In the genomic region with DNA sequence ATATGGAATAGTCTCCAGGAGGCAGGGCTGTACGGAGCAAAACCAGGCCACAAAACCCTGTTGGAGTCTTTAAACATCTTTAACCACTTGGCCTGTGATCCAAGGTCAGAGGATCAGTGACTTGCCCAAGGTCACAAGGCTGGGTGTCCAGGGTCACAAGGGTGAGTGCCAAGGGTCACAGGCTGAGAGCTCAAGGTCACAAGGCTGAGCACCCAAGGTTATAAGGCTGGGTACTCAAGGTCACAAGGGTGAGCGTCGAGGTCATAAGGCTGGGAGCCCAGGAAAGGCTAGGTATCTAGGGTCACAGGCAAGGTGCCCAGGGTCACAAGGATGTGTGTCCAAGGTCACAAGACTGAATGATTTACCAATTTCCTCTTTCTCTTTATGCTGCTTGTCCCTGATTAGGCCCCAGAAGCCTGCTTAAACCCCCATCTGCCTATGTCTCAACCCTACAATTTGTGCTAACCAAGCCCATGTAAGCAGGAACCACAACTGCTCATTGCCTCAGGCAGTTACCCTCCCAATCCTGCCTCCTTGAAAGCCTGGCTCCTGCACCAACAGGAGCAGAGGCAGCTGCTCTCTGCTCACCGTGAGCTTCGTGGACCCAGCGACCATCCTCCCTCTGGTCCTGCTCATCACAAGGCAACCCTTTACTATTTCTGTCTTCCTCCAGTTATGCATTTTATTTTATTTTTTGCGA, we compare ENCODE assay signal across 21 cellular contexts. TPM values are rescaled to one million over a fixed set of nuclear protein-coding genes. Genes with fewer than 3 reads are reported as not detected.
DNase-seq lines count a peak whose midpoint lies in the region; ATAC-seq, FAIRE-seq and TF ChIP-seq lines count a peak whose summit lies in the region.
"Had no signal": no experiment of that assay in that cellular context is flagged by ENCODE, and none has a peak within 500 bp of the region (broad histone marks: within the 10 kb centered on the region; RNA-seq: fewer than 3 reads in every experiment).

No MANE protein-coding gene starts in this region.

- no peaks in the 10 kb centered on the region for H4K20me1 ChIP-seq in Karpas-422 (ENCODE audit: insufficient read depth, low read depth, low read length)
- H4K20me1 ChIP-seq in hepatocyte (ENCODE audit: insufficient read depth, poor library complexity, severe bottlenecking): no peaks in the 10 kb centered on the region

- H3K9me3 ChIP-seq in Karpas-422 (ENCODE audit: low read length) (no peaks in the 10 kb centered on the region), RWPE2 (ENCODE audit: severe bottlenecking) (peaks cover 3% of the 10 kb centered on the region), right lobe of liver (no peaks in the 10 kb centered on the region), hepatocyte (ENCODE audit: low read depth) (peaks cover 6% of the 10 kb centered on the region)

- H3K27me3 Mint-ChIP-seq in stimulated activated naive B cell treated with anti-CD40 and anti-IgM and Interleukin-4, amounts not matched to agents 10 μg/mL and 1 μg/mL and 100 μg/mL, for 72 hours: no peaks in the 10 kb centered on the region
- H3K27me3 Mint-ChIP-seq: activated CD4-positive, alpha-beta T cell treated with anti-CD3 and anti-CD28 coated beads, Interleukin-2, amount 10 ng/mL, durations not matched to agents 24 days and 14 days had no signal

- H3K27me3 ChIP-seq in Karpas-422 (ENCODE audit: low read length) (no peaks in the 10 kb centered on the region), RWPE2 (ENCODE audit: insufficient read depth, poor library complexity, severe bottlenecking) (no peaks in the 10 kb centered on the region), right lobe of liver (no peaks in the 10 kb centered on the region), hepatocyte (no peaks in the 10 kb centered on the region)
- H3K27me3 ChIP-seq: foreskin keratinocyte had no signal

- H3K4me2 ChIP-seq in Karpas-422 (ENCODE audit: low read depth, low read length, poor library complexity, severe bottlenecking): no peak overlapping the region
- H3K4me2 ChIP-seq in hepatocyte: no peak overlapping the region
- H3K4me2 ChIP-seq: smooth muscle cell had no signal

- intact Hi-C loops in right lobe of liver (cut with DNase I): no loop called here

- H3K9me2 ChIP-seq in Karpas-422 (replicated peaks; ENCODE audit: insufficient read depth, low read length) (no peaks in the 10 kb centered on the region), hepatocyte (replicated peaks; ENCODE audit: insufficient read depth) (no peaks in the 10 kb centered on the region)

- no peak for TF ChIP-seq POLR2A in right lobe of liver (IDR thresholded peaks at IDR 0.05)

- no peak for FAIRE-seq in urothelium cell line (lab: Jason Lieb, UNC)

- H3K27ac ChIP-seq in Karpas-422 (ENCODE audit: low read length): peak overlapping the region; percentile 39; the same call in 1 of the 2 replicates
- H3K27ac ChIP-seq in RWPE2 (ENCODE audit: poor library complexity, severe bottlenecking): peak overlapping the region; percentile 94
- H3K27ac ChIP-seq in right lobe of liver: peak overlapping the region in 1 of 3 donors; percentile 90
- H3K27ac ChIP-seq in substantia nigra (ENCODE audit: low read depth, low read length, poor library complexity, severe bottlenecking): no peak overlapping the region
- H3K27ac ChIP-seq in hepatocyte: no peak overlapping the region
- H3K27ac ChIP-seq: foreskin keratinocyte had no signal

- peaks cover 55% of the 10 kb centered on the region for H3K79me2 ChIP-seq in Karpas-422 (ENCODE audit: low read length)
- no peaks in the 10 kb centered on the region for H3K79me2 ChIP-seq in hepatocyte

- WGBS in right lobe of liver (ENCODE audit: insufficient coverage, low coverage, low lambda C conversion rate, missing lambda C conversion rate): 95% methylated on average over 4 of the region's 7 CpGs
- 93% methylated on average over 7 of the region's 7 CpGs for whole genome bisulfite sequencing in hepatocyte (ENCODE audit: low lambda C conversion rate, missing lambda C conversion rate)

- peaks cover 27 to 57% of the 10 kb centered on the region in 2 donors for H3K36me3 Mint-ChIP-seq in stimulated activated naive B cell treated with anti-CD40 and anti-IgM and Interleukin-4, amounts not matched to agents 10 μg/mL and 1 μg/mL and 100 μg/mL, for 72 hours

- H3K9me3 Mint-ChIP-seq in stimulated activated naive B cell treated with anti-CD40 and anti-IgM and Interleukin-4, amounts not matched to agents 10 μg/mL and 1 μg/mL and 100 μg/mL, for 72 hours: peaks cover 5 to 7% of the 10 kb centered on the region in 2 donors
- H3K9me3 Mint-ChIP-seq: effector memory CD8-positive, alpha-beta T cell; T-helper 2 cell treated with Interferon-gamma antibody and Interleukin-4, amounts not matched to agents 5 μg/mL and 100 μg/mL, for 36 hours had no signal

- DNase-seq in AG20443 (ENCODE audit: low spot score) (peak; percentile 51), Karpas-422 (no peak), RWPE2 (ENCODE audit: low spot score) (no peak), right lobe of liver (peak in 1 of 3 donors; percentile 24), urothelium cell line (ENCODE audit: low spot score) (no peak), substantia nigra (lab: John Stamatoyannopoulos, UW) (no peak), hepatocyte (ENCODE audit: low spot score) (no peak)
- no peak for DNase-seq in stimulated activated naive B cell treated with anti-CD40 and anti-IgM and Interleukin-4, amounts not matched to agents 10 μg/mL and 1 μg/mL and 100 μg/mL, for 72 hours
- DNase-seq: activated CD4-positive, alpha-beta T cell treated with anti-CD3 and anti-CD28 coated beads, Interleukin-2, amount 10 ng/mL, durations not matched to agents 24 days and 14 days; activated T-cell treated with anti-CD3 and anti-CD28 coated beads, Interleukin-2, amount 50 U/mL, for 4 hours; DMS153; effector memory CD8-positive, alpha-beta T cell; MM.1S; NCI-H510A; occipital lobe; stimulated activated naive CD8-positive, alpha-beta T cell treated with anti-CD3 and anti-CD28 coated beads, Interleukin-15, amount 100 ng/mL, for 72 hours had no signal

- H3K4me1 Mint-ChIP-seq in stimulated activated naive B cell treated with anti-CD40 and anti-IgM and Interleukin-4, amounts not matched to agents 10 μg/mL and 1 μg/mL and 100 μg/mL, for 72 hours: peaks cover 26 to 36% of the 10 kb centered on the region in 2 donors

- no peak for ATAC-seq in RWPE2 (ENCODE audit: low read depth)
- ATAC-seq in right lobe of liver: peak in 3 of 4 donors; percentile 3 to 16 (median 15)
- ATAC-seq in stimulated activated naive B cell treated with anti-CD40 and anti-IgM and Interleukin-4, amounts not matched to agents 10 μg/mL and 1 μg/mL and 100 μg/mL, for 72 hours (replicated peaks): no peak
- ATAC-seq: activated T-cell treated with anti-CD3 and anti-CD28 coated beads, Interleukin-2, amount 50 U/mL, for 4 hours; effector memory CD8-positive, alpha-beta T cell; foreskin keratinocyte; HCT116; stimulated activated naive CD8-positive, alpha-beta T cell treated with anti-CD3 and anti-CD28 coated beads, Interleukin-15, amount 100 ng/mL, for 72 hours had no signal

- H3K9ac ChIP-seq in Karpas-422 (ENCODE audit: low read length): no peak overlapping the region

- H2AFZ ChIP-seq in Karpas-422 (ENCODE audit: low read length) (no peak overlapping the region), hepatocyte (no peak overlapping the region)

- no peak overlapping the region for H3K4me3 Mint-ChIP-seq in stimulated activated naive B cell treated with anti-CD40 and anti-IgM and Interleukin-4, amounts not matched to agents 10 μg/mL and 1 μg/mL and 100 μg/mL, for 72 hours
- H3K4me3 Mint-ChIP-seq: activated CD4-positive, alpha-beta T cell treated with anti-CD3 and anti-CD28 coated beads, Interleukin-2, amount 10 ng/mL, durations not matched to agents 24 days and 14 days; activated T-cell treated with anti-CD3 and anti-CD28 coated beads, Interleukin-2, amount 50 U/mL, for 4 hours; effector memory CD8-positive, alpha-beta T cell; memory B cell; stimulated activated naive CD8-positive, alpha-beta T cell treated with anti-CD3 and anti-CD28 coated beads, Interleukin-15, amount 100 ng/mL, for 72 hours; T-helper 2 cell treated with Interferon-gamma antibody and Interleukin-4, amounts not matched to agents 5 μg/mL and 100 μg/mL, for 36 hours had no signal

- no peak for TF ChIP-seq CTCF in RWPE2 (IDR thresholded peaks at IDR 0.05; ENCODE audit: poor library complexity, severe bottlenecking)
- no peak for TF ChIP-seq CTCF in right lobe of liver (IDR thresholded peaks at IDR 0.05)
- TF ChIP-seq CTCF in hepatocyte (IDR thresholded peaks at IDR 0.05; ENCODE audit: poor library complexity): no peak

- H3K4me3 ChIP-seq in Karpas-422 (ENCODE audit: low read length) (no peak overlapping the region), RWPE2 (ENCODE audit: severe bottlenecking) (no peak overlapping the region), right lobe of liver (no peak overlapping the region), hepatocyte (no peak overlapping the region)
- H3K4me3 ChIP-seq: smooth muscle cell had no signal

- H3K4me1 ChIP-seq in Karpas-422 (ENCODE audit: low read length): peaks cover 75% of the 10 kb centered on the region
- peaks cover 31% of the 10 kb centered on the region for H3K4me1 ChIP-seq in RWPE2 (ENCODE audit: insufficient read depth, poor library complexity, severe bottlenecking)
- peaks cover 0 to 64% (median 12%) of the 10 kb centered on the region in 4 donors for H3K4me1 ChIP-seq in right lobe of liver
- peaks cover 8% of the 10 kb centered on the region for H3K4me1 ChIP-seq in hepatocyte (ENCODE audit: insufficient read depth)

- no peak overlapping the region for H3K27ac Mint-ChIP-seq in stimulated activated naive B cell treated with anti-CD40 and anti-IgM and Interleukin-4, amounts not matched to agents 10 μg/mL and 1 μg/mL and 100 μg/mL, for 72 hours
- H3K27ac Mint-ChIP-seq: activated CD4-positive, alpha-beta T cell treated with anti-CD3 and anti-CD28 coated beads, Interleukin-2, amount 10 ng/mL, durations not matched to agents 24 days and 14 days; effector memory CD8-positive, alpha-beta T cell; memory B cell; stimulated activated naive CD8-positive, alpha-beta T cell treated with anti-CD3 and anti-CD28 coated beads, Interleukin-15, amount 100 ng/mL, for 72 hours; T-helper 2 cell treated with Interferon-gamma antibody and Interleukin-4, amounts not matched to agents 5 μg/mL and 100 μg/mL, for 36 hours had no signal

- H3K36me3 ChIP-seq in Karpas-422 (ENCODE audit: insufficient read depth, low read length) (no peaks in the 10 kb centered on the region), RWPE2 (ENCODE audit: low read depth) (no peaks in the 10 kb centered on the region), right lobe of liver (no peaks in the 10 kb centered on the region), hepatocyte (replicated peaks; ENCODE audit: insufficient read depth, low read depth) (no peaks in the 10 kb centered on the region)

RNA-seq across cellular contexts. Expression of a gene that starts 51.5 kb away (rescaled TPM):
- total RNA-seq in Karpas-422 (2014; rRNA removed; shearing (Covaris generic); ENCODE audit: low replicate concordance): 58.0 and 63.3 TPM in 2 replicates
- total RNA-seq in right lobe of liver (100 to 1,000 TPM in 5 of 6 experiments, 10 to 100 TPM in 1; 97.0 to 168 (median 115) TPM), hepatocyte (5.4 and 7.3 TPM in 2 replicates)
- polyA plus RNA-seq in hepatocyte: 19.5 and 21.4 TPM in 2 replicates

Comparison
In these comparisons a context has a peak if more than half of its experiments do, and no peak if none do; other contexts are left out.
1. H3K27ac ChIP-seq: peak in Karpas-422 (single experiment) and RWPE2 (single experiment); none in substantia nigra (single experiment) and hepatocyte (single experiment).
2. ATAC-seq: peak in right lobe of liver (3 of 4); none in RWPE2 (single experiment) and stimulated activated naive B cell treated with anti-CD40 and anti-IgM and Interleukin-4, amounts not matched to agents 10 μg/mL and 1 μg/mL and 100 μg/mL, for 72 hours (0 of 2).